In the genomic region with DNA sequence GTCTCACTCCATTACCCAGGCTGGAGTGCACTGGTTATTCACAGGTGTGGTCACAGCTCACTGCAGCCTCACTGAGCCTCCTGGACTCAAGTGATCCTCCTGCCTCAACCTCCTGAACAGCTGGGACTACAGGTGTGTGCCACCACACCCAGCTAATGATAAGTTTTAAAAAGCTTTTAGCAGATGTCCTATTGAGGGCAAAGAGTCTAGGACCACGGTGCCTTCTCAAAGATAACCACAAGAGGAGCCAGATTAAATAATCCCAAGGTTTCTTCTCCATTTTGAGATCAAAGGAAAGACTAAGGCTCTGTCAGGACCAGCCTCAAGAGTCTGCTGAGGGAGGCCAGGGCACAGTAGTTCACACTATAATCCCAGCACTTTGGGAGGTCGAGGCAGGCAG, we compare ENCODE assay signal across 24 cellular contexts. TPM values are rescaled to one million over a fixed set of nuclear protein-coding genes. Genes with fewer than 3 reads are reported as not detected.
DNase-seq lines count a peak whose midpoint lies in the region; ATAC-seq, FAIRE-seq and TF ChIP-seq lines count a peak whose summit lies in the region.
"Had no signal": no experiment of that assay in that cellular context is flagged by ENCODE, and none has a peak within 500 bp of the region (broad histone marks: within the 10 kb centered on the region; RNA-seq: fewer than 3 reads in every experiment).

No MANE protein-coding gene starts in this region.

- peaks cover 32% of the 10 kb centered on the region for H3K4me1 Mint-ChIP-seq in activated CD8-positive, alpha-beta T cell treated with anti-CD3 and anti-CD28 coated beads for 36 hours (ENCODE audit: low read depth)
- H3K4me1 Mint-ChIP-seq in activated CD8-positive, alpha-beta T cell treated with anti-CD3 and anti-CD28 coated beads, Interleukin-2, amount 10 ng/mL, durations not matched to agents 7 days and 5 days (ENCODE audit: low read depth), result peaks cover 36% of the 10 kb centered on the region
- peaks cover 18% of the 10 kb centered on the region for H3K4me1 Mint-ChIP-seq in neural progenitor cell

- POLR2A ChIA-PET in activated CD8-positive, alpha-beta T cell treated with anti-CD3 and anti-CD28 coated beads for 36 hours (lab: Charles Lee), result no interaction called here
- POLR2A ChIA-PET in activated CD8-positive, alpha-beta T cell treated with anti-CD3 and anti-CD28 coated beads, Interleukin-2, amount 10 ng/mL, durations not matched to agents 7 days and 5 days (lab: Charles Lee), result no interaction called here

- CTCF ChIA-PET in activated CD8-positive, alpha-beta T cell treated with anti-CD3 and anti-CD28 coated beads for 36 hours (lab: Charles Lee), result interaction anchor here (1.5 kb wide), 1 partner anchor 41 kb away, joined by 4 read pairs; no protein-coding TSS in a partner anchor
- CTCF ChIA-PET in activated CD8-positive, alpha-beta T cell treated with anti-CD3 and anti-CD28 coated beads, Interleukin-2, amount 10 ng/mL, durations not matched to agents 7 days and 5 days (lab: Charles Lee), result interaction anchor here (1.4 kb wide), 1 partner anchor 97 kb away, joined by 3 read pairs; the partner anchor contains the start of gene ZNF655

- peaks cover 78% of the 10 kb centered on the region for H3K79me2 ChIP-seq in KMS-11 (ENCODE audit: insufficient read depth, low read depth)
- H3K79me2 ChIP-seq in neural progenitor cell (ENCODE audit: low read depth), result peaks cover 85% of the 10 kb centered on the region

- H2AFZ ChIP-seq in KMS-11 (ENCODE audit: low read depth), result no peak overlapping the region
- H2AFZ ChIP-seq in neural progenitor cell (replicated peaks), result no peak overlapping the region

- no peak for TF ChIP-seq POLR2A in prostate gland (IDR thresholded peaks at IDR 0.05)

- H3K36me3 ChIP-seq in KMS-11 (ENCODE audit: insufficient read depth) (peaks cover 3% of the 10 kb centered on the region; the same call in 1 of the 2 replicates), bronchial epithelial cell (ENCODE audit: control insufficient read depth, insufficient read depth, low read length) (peaks cover 20% of the 10 kb centered on the region), prostate gland (peaks cover 0 to 25% of the 10 kb centered on the region in 2 donors), neural progenitor cell (no peaks in the 10 kb centered on the region), mucosa of descending colon (ENCODE audit: low read depth) (no peaks in the 10 kb centered on the region)

- no peak overlapping the region for H3K4me2 ChIP-seq in KMS-11
- H3K4me2 ChIP-seq in neural progenitor cell, result no peak overlapping the region
- H3K4me2 ChIP-seq: SK-N-SH had no signal

- no peak overlapping the region for H3K27ac ChIP-seq in KMS-11
- peak overlapping the region; percentile 52 to 56 for H3K27ac ChIP-seq in prostate gland
- H3K27ac ChIP-seq in neural progenitor cell, result no peak overlapping the region
- H3K27ac ChIP-seq: esophagus muscularis mucosa, Peyer's patch had no signal

- H3K4me1 ChIP-seq in KMS-11 (ENCODE audit: low read depth, poor library complexity, severe bottlenecking), result peaks cover 14% of the 10 kb centered on the region
- H3K4me1 ChIP-seq in prostate gland (replicated peaks), result peaks cover 19% of the 10 kb centered on the region
- peaks cover 6% of the 10 kb centered on the region for H3K4me1 ChIP-seq in neural progenitor cell
- peaks cover 22% of the 10 kb centered on the region for H3K4me1 ChIP-seq in mucosa of descending colon (ENCODE audit: low read depth)

- H3K36me3 Mint-ChIP-seq in activated CD8-positive, alpha-beta T cell treated with anti-CD3 and anti-CD28 coated beads for 36 hours (ENCODE audit: low read depth), result peaks cover 46% of the 10 kb centered on the region
- H3K36me3 Mint-ChIP-seq in activated CD8-positive, alpha-beta T cell treated with anti-CD3 and anti-CD28 coated beads, Interleukin-2, amount 10 ng/mL, durations not matched to agents 7 days and 5 days (ENCODE audit: low read depth), result peaks cover 65% of the 10 kb centered on the region
- H3K36me3 Mint-ChIP-seq in neural progenitor cell, result peaks cover 35% of the 10 kb centered on the region

- H3K4me3 ChIP-seq in KMS-11 (IDR thresholded peaks at IDR 0.05; ENCODE audit: insufficient read depth, low read depth, low read length) (no peak overlapping the region), bronchial epithelial cell (ENCODE audit: low read depth, low read length) (no peak overlapping the region), prostate gland (no peak overlapping the region), neural progenitor cell (no peak overlapping the region), mucosa of descending colon (no peak overlapping the region)
- H3K4me3 ChIP-seq: esophagus muscularis mucosa, Peyer's patch had no signal

- no peak overlapping the region for H3K4me3 Mint-ChIP-seq in activated CD8-positive, alpha-beta T cell treated with anti-CD3 and anti-CD28 coated beads for 36 hours
- H3K4me3 Mint-ChIP-seq in activated CD8-positive, alpha-beta T cell treated with anti-CD3 and anti-CD28 coated beads, Interleukin-2, amount 10 ng/mL, durations not matched to agents 7 days and 5 days, result no peak overlapping the region
- no peak overlapping the region for H3K4me3 Mint-ChIP-seq in neural progenitor cell
- H3K4me3 Mint-ChIP-seq: activated CD4-positive, alpha-beta memory T cell treated with anti-CD3 and anti-CD28 coated beads, Interleukin-2, amount 10 ng/mL, durations not matched to agents 7 days and 5 days; central memory CD8-positive, alpha-beta T cell; T-helper 2 cell treated with Interferon-gamma antibody and Interleukin-4, amounts not matched to agents 5 μg/mL and 100 μg/mL, for 36 hours had no signal

- no peaks in the 10 kb centered on the region for H3K27me3 Mint-ChIP-seq in activated CD8-positive, alpha-beta T cell treated with anti-CD3 and anti-CD28 coated beads for 36 hours
- no peaks in the 10 kb centered on the region for H3K27me3 Mint-ChIP-seq in activated CD8-positive, alpha-beta T cell treated with anti-CD3 and anti-CD28 coated beads, Interleukin-2, amount 10 ng/mL, durations not matched to agents 7 days and 5 days (ENCODE audit: low read depth)
- H3K27me3 Mint-ChIP-seq in neural progenitor cell (ENCODE audit: insufficient read depth, low read depth), result peaks cover 3% of the 10 kb centered on the region
- H3K27me3 Mint-ChIP-seq: activated CD4-positive, alpha-beta memory T cell treated with anti-CD3 and anti-CD28 coated beads, Interleukin-2, amount 10 ng/mL, durations not matched to agents 7 days and 5 days; central memory CD8-positive, alpha-beta T cell had no signal

- no peak for ATAC-seq in activated CD8-positive, alpha-beta T cell treated with anti-CD3 and anti-CD28 coated beads for 36 hours
- ATAC-seq in activated CD8-positive, alpha-beta T cell treated with anti-CD3 and anti-CD28 coated beads, Interleukin-2, amount 10 ng/mL, durations not matched to agents 7 days and 5 days, result no peak
- no peak for ATAC-seq in mucosa of descending colon

- no peak overlapping the region for H3K27ac Mint-ChIP-seq in activated CD8-positive, alpha-beta T cell treated with anti-CD3 and anti-CD28 coated beads for 36 hours
- no peak overlapping the region for H3K27ac Mint-ChIP-seq in activated CD8-positive, alpha-beta T cell treated with anti-CD3 and anti-CD28 coated beads, Interleukin-2, amount 10 ng/mL, durations not matched to agents 7 days and 5 days
- H3K27ac Mint-ChIP-seq in neural progenitor cell, result no peak overlapping the region
- H3K27ac Mint-ChIP-seq: activated CD4-positive, alpha-beta memory T cell treated with anti-CD3 and anti-CD28 coated beads, Interleukin-2, amount 10 ng/mL, durations not matched to agents 7 days and 5 days; T-helper 2 cell treated with Interferon-gamma antibody and Interleukin-4, amounts not matched to agents 5 μg/mL and 100 μg/mL, for 36 hours had no signal

- intact Hi-C loops in activated CD8-positive, alpha-beta T cell treated with anti-CD3 and anti-CD28 coated beads for 36 hours (cut with micrococcal nuclease), result no loop called here
- intact Hi-C loops in prostate gland (cut with DNase I), result no loop called here
- intact Hi-C loops in mucosa of descending colon (cut with DNase I, micrococcal nuclease), result no loop called here

- FAIRE-seq in bronchial epithelial cell (lab: Jason Lieb, UNC), result no peak

- no peak for DNase-seq in activated CD8-positive, alpha-beta T cell treated with anti-CD3 and anti-CD28 coated beads for 36 hours
- no peak for DNase-seq in activated CD8-positive, alpha-beta T cell treated with anti-CD3 and anti-CD28 coated beads, Interleukin-2, amount 10 ng/mL, durations not matched to agents 7 days and 5 days
- DNase-seq in bronchial epithelial cell (ENCODE audit: low read depth) (no peak), prostate gland (ENCODE audit: low spot score) (no peak), neural progenitor cell (ENCODE audit: low spot score) (no peak), mucosa of descending colon (no peak), DMS153 treated with DMSO at 0.1 percent for 48 hours (lab: John Stamatoyannopoulos, UW; ENCODE audit: unreplicated experiment) (no peak)
- DNase-seq: ACHN; activated CD4-positive, alpha-beta memory T cell treated with anti-CD3 and anti-CD28 coated beads, Interleukin-2, amount 10 ng/mL, durations not matched to agents 7 days and 5 days; activated CD4-positive, CD25-positive, alpha-beta regulatory T cell; activated naive CD4-positive, alpha-beta T cell treated with Interleukin-2 at 50 U/mL for 16 hours; activated T-cell treated with anti-CD3 and anti-CD28 coated beads, Interleukin-2, amount 50 U/mL, for 1 hour; anterior cingulate cortex; CD4-positive, CD25-positive, alpha-beta regulatory T cell; MM.1S; NCI-H1694 treated with DMSO at 0.1 percent for 48 hours; NCI-H774; Peyer's patch; SK-N-SH; stimulated activated naive CD4-positive, alpha-beta T cell treated with Interleukin-2 at 50 U/mL for 16 hours had no signal

- TF ChIP-seq CTCF in activated CD8-positive, alpha-beta T cell treated with anti-CD3 and anti-CD28 coated beads for 36 hours (IDR thresholded peaks at IDR 0.05), result peak; percentile 28
- TF ChIP-seq CTCF in KMS-11 (conservative IDR thresholded peaks at IDR 0.05; ENCODE audit: low read depth, low read length) (peak; percentile 34; the same call in 1 of the 2 replicates), bronchial epithelial cell (IDR thresholded peaks at IDR 0.05; ENCODE audit: insufficient read depth, low read length, severe bottlenecking) (peak; percentile 2), prostate gland (IDR thresholded peaks at IDR 0.05) (no peak), neural progenitor cell (IDR thresholded peaks at IDR 0.05) (no peak), mucosa of descending colon (IDR thresholded peaks at IDR 0.05) (no peak)

- H3F3A ChIP-seq in neural progenitor cell (ENCODE audit: low read depth), result peaks cover 46% of the 10 kb centered on the region

- WGBS in prostate gland, result 91% methylated on average over 2 of the region's 2 CpGs

- H4K20me1 ChIP-seq in KMS-11 (ENCODE audit: insufficient read depth), result peaks cover 16% of the 10 kb centered on the region; the same call in 1 of the 2 replicates
- peaks cover 4% of the 10 kb centered on the region for H4K20me1 ChIP-seq in neural progenitor cell (ENCODE audit: low read depth)

- H3K9ac ChIP-seq in KMS-11, result no peak overlapping the region
- no peak overlapping the region for H3K9ac ChIP-seq in neural progenitor cell
- H3K9ac ChIP-seq: SK-N-SH had no signal

- no peaks in the 10 kb centered on the region for H3K27me3 ChIP-seq in KMS-11 (ENCODE audit: insufficient read depth, low read depth)
- no peaks in the 10 kb centered on the region for H3K27me3 ChIP-seq in bronchial epithelial cell (ENCODE audit: control insufficient read depth, insufficient read depth, low read length)
- no peaks in the 10 kb centered on the region for H3K27me3 ChIP-seq in prostate gland (replicated peaks; ENCODE audit: insufficient read depth)
- H3K27me3 ChIP-seq in neural progenitor cell, result no peaks in the 10 kb centered on the region
- H3K27me3 ChIP-seq: esophagus muscularis mucosa, Peyer's patch had no signal

- H3K9me3 Mint-ChIP-seq in activated CD8-positive, alpha-beta T cell treated with anti-CD3 and anti-CD28 coated beads for 36 hours, result no peaks in the 10 kb centered on the region
- no peaks in the 10 kb centered on the region for H3K9me3 Mint-ChIP-seq in activated CD8-positive, alpha-beta T cell treated with anti-CD3 and anti-CD28 coated beads, Interleukin-2, amount 10 ng/mL, durations not matched to agents 7 days and 5 days (ENCODE audit: insufficient read depth)
- no peaks in the 10 kb centered on the region for H3K9me3 Mint-ChIP-seq in neural progenitor cell
- H3K9me3 Mint-ChIP-seq: activated CD4-positive, alpha-beta memory T cell treated with anti-CD3 and anti-CD28 coated beads, Interleukin-2, amount 10 ng/mL, durations not matched to agents 7 days and 5 days; CD4-positive, CD25-positive, alpha-beta regulatory T cell; central memory CD8-positive, alpha-beta T cell; T-helper 2 cell treated with Interferon-gamma antibody and Interleukin-4, amounts not matched to agents 5 μg/mL and 100 μg/mL, for 36 hours had no signal

- H3K9me3 ChIP-seq in prostate gland (no peaks in the 10 kb centered on the region), neural progenitor cell (ENCODE audit: low read depth) (no peaks in the 10 kb centered on the region), mucosa of descending colon (no peaks in the 10 kb centered on the region)
- H3K9me3 ChIP-seq: esophagus muscularis mucosa, Peyer's patch, SK-N-SH had no signal

RNA-seq across cellular contexts. Expression of gene ATP5MF, which starts 4.7 kb away (rescaled TPM):
- 100 to 1,000 TPM; 416 to 417 TPM for total RNA-seq in activated CD8-positive, alpha-beta T cell treated with anti-CD3 and anti-CD28 coated beads for 36 hours
- 100 to 1,000 TPM; 437 to 479 TPM for total RNA-seq in activated CD8-positive, alpha-beta T cell treated with anti-CD3 and anti-CD28 coated beads, Interleukin-2, amount 10 ng/mL, durations not matched to agents 7 days and 5 days
- 241 and 333 TPM in 2 replicates for total RNA-seq in bronchial epithelial cell
- total RNA-seq in prostate gland, result 100 to 1,000 TPM; 797 to 850 TPM
- 2,754 and 3,838 TPM in 2 replicates for total RNA-seq in neural progenitor cell (ENCODE audit: low replicate concordance)
- total RNA-seq in mucosa of descending colon, result 100 to 1,000 TPM; 229 to 341 (median 331) TPM

RNA-seq across cellular contexts. Expression of gene ZNF789, which starts 11.5 kb away (rescaled TPM):
- 10 to 100 TPM; 18.8 to 19.1 TPM for total RNA-seq in activated CD8-positive, alpha-beta T cell treated with anti-CD3 and anti-CD28 coated beads for 36 hours
- total RNA-seq in activated CD8-positive, alpha-beta T cell treated with anti-CD3 and anti-CD28 coated beads, Interleukin-2, amount 10 ng/mL, durations not matched to agents 7 days and 5 days, result 10 to 100 TPM; 21.5 to 24.2 TPM
- total RNA-seq in bronchial epithelial cell (2.9 and 4.1 TPM in 2 replicates), prostate gland (10 to 100 TPM; 20.6 to 25.2 TPM), neural progenitor cell (ENCODE audit: low replicate concordance) (18.7 and 20.2 TPM in 2 replicates), mucosa of descending colon (10 to 100 TPM; 12.3 to 25.4 (median 23.4) TPM)

RNA-seq across cellular contexts. Expression of gene CPSF4, which starts 22.5 kb away (rescaled TPM):
- 10 to 100 TPM; 62.3 to 64.6 TPM for total RNA-seq in activated CD8-positive, alpha-beta T cell treated with anti-CD3 and anti-CD28 coated beads for 36 hours
- total RNA-seq in activated CD8-positive, alpha-beta T cell treated with anti-CD3 and anti-CD28 coated beads, Interleukin-2, amount 10 ng/mL, durations not matched to agents 7 days and 5 days, result 10 to 100 TPM; 64.0 to 65.8 TPM
- 48.3 and 54.5 TPM in 2 replicates for total RNA-seq in bronchial epithelial cell
- total RNA-seq in prostate gland, result 10 to 100 TPM; 40.4 to 97.4 TPM
- 72.1 and 120 TPM in 2 replicates for total RNA-seq in neural progenitor cell (ENCODE audit: low replicate concordance)
- total RNA-seq in mucosa of descending colon, result 10 to 100 TPM; 23.2 to 33.5 (median 24.8) TPM

RNA-seq across cellular contexts. Expression of gene PTCD1, which starts 22.6 kb away (rescaled TPM):
- 1 to 10 TPM; 7.2 to 8.2 TPM for total RNA-seq in activated CD8-positive, alpha-beta T cell treated with anti-CD3 and anti-CD28 coated beads for 36 hours
- total RNA-seq in activated CD8-positive, alpha-beta T cell treated with anti-CD3 and anti-CD28 coated beads, Interleukin-2, amount 10 ng/mL, durations not matched to agents 7 days and 5 days, result 10 to 100 TPM; 10.9 to 13.4 TPM
- total RNA-seq in bronchial epithelial cell, result 10.6 and 11.3 TPM in 2 replicates
- total RNA-seq in prostate gland, result 10 to 100 TPM in 1 of 2 donors, 1 to 10 TPM in 1; 9.1 to 11.8 TPM
- total RNA-seq in neural progenitor cell (ENCODE audit: low replicate concordance), result 8.3 and 10.5 TPM in 2 replicates
- total RNA-seq in mucosa of descending colon, result 1 to 10 TPM; 4.3 to 9.9 (median 6.6) TPM

RNA-seq across cellular contexts. Expression of gene ZNF394, which starts 38.9 kb away (rescaled TPM):
- 10 to 100 TPM; 25.9 to 28.0 TPM for total RNA-seq in activated CD8-positive, alpha-beta T cell treated with anti-CD3 and anti-CD28 coated beads for 36 hours
- total RNA-seq in activated CD8-positive, alpha-beta T cell treated with anti-CD3 and anti-CD28 coated beads, Interleukin-2, amount 10 ng/mL, durations not matched to agents 7 days and 5 days, result 10 to 100 TPM; 48.3 to 58.1 TPM
- total RNA-seq in bronchial epithelial cell (20.4 and 24.2 TPM in 2 replicates), prostate gland (10 to 100 TPM; 37.4 to 37.8 TPM), neural progenitor cell (ENCODE audit: low replicate concordance) (16.8 and 22.4 TPM in 2 replicates), mucosa of descending colon (10 to 100 TPM; 30.5 to 43.9 (median 36.5) TPM)

Comparison
In these comparisons a context has a peak if more than half of its experiments do, and no peak if none do; other contexts are left out.
1. CTCF ChIP-seq: peak in activated CD8-positive, alpha-beta T cell treated with anti-CD3 and anti-CD28 coated beads for 36 hours (single experiment), KMS-11 (single experiment) and bronchial epithelial cell (single experiment); none in prostate gland (0 of 4), neural progenitor cell (single experiment) and mucosa of descending colon (single experiment).
2. H3K27ac ChIP-seq: peak in prostate gland (2 of 2); none in KMS-11 (single experiment) and neural progenitor cell (single experiment).